Comparison of ENCODE assay signal across 13 cellular contexts in the genomic region with DNA sequence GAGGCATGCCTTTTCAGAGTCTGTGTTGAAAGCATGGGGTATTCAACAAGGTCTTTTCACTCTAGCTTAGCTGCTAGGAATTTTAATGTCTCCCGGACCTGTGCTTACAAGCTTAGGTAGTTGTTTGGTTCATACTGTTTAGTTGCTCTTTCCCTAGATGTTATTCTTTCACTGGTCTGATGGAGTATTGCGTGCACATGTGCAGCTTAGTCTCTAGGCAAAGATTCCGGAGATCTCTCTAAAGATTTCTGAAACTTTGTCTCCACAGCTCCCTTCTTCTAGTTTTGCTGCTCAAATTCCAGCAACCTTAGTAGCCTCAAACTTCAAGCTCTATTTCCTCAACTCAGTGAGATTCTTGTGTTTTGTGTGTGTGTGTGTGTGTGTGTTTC. TPM values are rescaled to one million over a fixed set of nuclear protein-coding genes. Genes with fewer than 3 reads are reported as not detected.
A peak's percentile ranks its signal among the peaks of the same experiment; 100 is the strongest.
DNase-seq lines count a peak whose midpoint lies in the region; ATAC-seq and TF ChIP-seq lines count a peak whose summit lies in the region.
"Had no signal": no experiment of that assay in that cellular context is flagged by ENCODE, and none has a peak within 500 bp of the region (broad histone marks: within the 10 kb centered on the region; RNA-seq: fewer than 3 reads in every experiment).

No MANE protein-coding gene starts in this region.

- H3K27ac ChIP-seq in PC-3 (ENCODE audit: low read length) (peak overlapping the region; percentile 45; the same call in 1 of the 2 replicates), esophagus squamous epithelium (peak overlapping the region in 3 of 4 donors; percentile 16 to 64 (median 55)), sigmoid colon (peak overlapping the region; percentile 3 to 49 (median 34))
- H3K27ac ChIP-seq: C4-2B had no signal

- peak overlapping the region; percentile 57 for H3K4me2 ChIP-seq in PC-3 (ENCODE audit: low read length)

- H3K4me1 ChIP-seq in PC-3 (ENCODE audit: insufficient read depth, low read length) (peaks cover 46% of the 10 kb centered on the region), esophagus squamous epithelium (peaks cover 0 to 44% (median 12%) of the 10 kb centered on the region in 3 donors), sigmoid colon (peaks cover 0 to 68% (median 50%) of the 10 kb centered on the region in 4 donors)

- TF ChIP-seq EP300 in sigmoid colon (IDR thresholded peaks at IDR 0.05) = no peak

- H3K4me3 ChIP-seq in PC-3 (ENCODE audit: low read length) (peak overlapping the region; percentile 1; the same call in 1 of the 2 replicates), esophagus squamous epithelium (peak overlapping the region in 1 of 4 donors; percentile 42), sigmoid colon (no peak overlapping the region)

- 0 out of 2 replicates have a peak, but pooled peaks cover 11% of the 10 kb centered on the region for H4K20me1 ChIP-seq in PC-3 (ENCODE audit: low read length)

- peaks cover 4% of the 10 kb centered on the region for H3K36me3 ChIP-seq in PC-3 (ENCODE audit: low read depth, low read length)
- H3K36me3 ChIP-seq in esophagus squamous epithelium = no peaks in the 10 kb centered on the region
- H3K36me3 ChIP-seq in sigmoid colon = no peaks in the 10 kb centered on the region

- intact Hi-C loops in PC-3 (cut with micrococcal nuclease) (no loop called here), esophagus squamous epithelium (cut with DNase I) (no loop called here), sigmoid colon (cut with DNase I) (no loop called here)

- WGBS in esophagus squamous epithelium, 2 donors = 78 to 84% methylated on average over 3 of the region's 3 CpGs
- WGBS in sigmoid colon, 2 donors = 85 to 86% methylated on average over 3 of the region's 3 CpGs

- POLR2A ChIA-PET in PC-3 (lab: Charles Lee; ENCODE audit: unreplicated experiment) = no interaction called here
- POLR2A ChIA-PET in HEK293T (lab: Yijun Ruan, JAX) = no interaction called here

- H2AFZ ChIP-seq in PC-3 (ENCODE audit: low read length) = no peak overlapping the region

- H3K9me3 ChIP-seq in PC-3 (ENCODE audit: low read length) (peaks cover 4% of the 10 kb centered on the region; the same call in 1 of the 2 replicates), esophagus squamous epithelium (peaks cover 0 to 13% (median 10%) of the 10 kb centered on the region in 3 donors), sigmoid colon (no peaks in the 10 kb centered on the region)

- DNase-seq in DMS 273 (lab: John Stamatoyannopoulos, UW; ENCODE audit: unreplicated experiment) = peak; percentile 43
- no peak for DNase-seq in PC-3
- DNase-seq in esophagus squamous epithelium (lab: John Stamatoyannopoulos, UW) = no peak
- no peak for DNase-seq in sigmoid colon
- DNase-seq in HEK293T (ENCODE audit: extremely low spot score) = no peak
- DNase-seq in COLO668 (lab: John Stamatoyannopoulos, UW; ENCODE audit: unreplicated experiment) = no peak
- no peak for DNase-seq in activated CD4-positive, alpha-beta T cell treated with anti-CD3 and anti-CD28 coated beads for 4 hours
- DNase-seq: activated CD8-positive, alpha-beta memory T cell treated with anti-CD3 and anti-CD28 coated beads, Interleukin-2, amount 50 U/mL, for 48 hours; effector CD8-positive, alpha-beta T cell; NCI-H69; RPMI8226 had no signal

- CTCF ChIA-PET in PC-3 (lab: Charles Lee) = no interaction called here
- CTCF ChIA-PET in HEK293T (lab: Yijun Ruan, JAX) = interaction anchor here (0.6 to 1.7 kb wide), 3 partner anchors 10 to 206 kb away, joined by 3 to 4 read pairs (median 3); no protein-coding TSS in a partner anchor

- H3K79me2 ChIP-seq in PC-3 (ENCODE audit: low read length) = peaks cover 100% of the 10 kb centered on the region

- no peak for TF ChIP-seq CTCF in PC-3 (conservative IDR thresholded peaks at IDR 0.05; ENCODE audit: low read depth, low read length)
- no peak for TF ChIP-seq CTCF in esophagus squamous epithelium (IDR thresholded peaks at IDR 0.05)
- TF ChIP-seq CTCF in sigmoid colon (IDR thresholded peaks at IDR 0.05) = no peak

- no peak overlapping the region for H3K9ac ChIP-seq in PC-3 (ENCODE audit: low read length)

- ATAC-seq in PC-3 (peak; percentile 11; the same call in 1 of the 2 replicates), HG03571 (IDR thresholded peaks at IDR 0.05; ENCODE audit: unreplicated experiment) (no peak)

- H3K9me2 ChIP-seq in PC-3 (replicated peaks; ENCODE audit: low read length) = no peaks in the 10 kb centered on the region

- TF ChIP-seq POLR2A in esophagus squamous epithelium (IDR thresholded peaks at IDR 0.05) = no peak
- TF ChIP-seq POLR2A in sigmoid colon (IDR thresholded peaks at IDR 0.05) = no peak

- H3F3A ChIP-seq in PC-3 (ENCODE audit: low read length, unreplicated experiment) = no peaks in the 10 kb centered on the region

- BruUV-seq in PC-3 (replicated peaks; lab: Mats Ljungman, UMichigan) = no TSS peak

- no peaks in the 10 kb centered on the region for H3K27me3 ChIP-seq in PC-3 (ENCODE audit: low read length)
- no peaks in the 10 kb centered on the region for H3K27me3 ChIP-seq in esophagus squamous epithelium
- H3K27me3 ChIP-seq in sigmoid colon = no peaks in the 10 kb centered on the region

TF ChIP-seq in HEK293T, 16 proteins besides CTCF, POLR2A, EP300 and RAD21:
- TF ChIP-seq SP1 (IDR thresholded peaks at IDR 0.05) (no peak), NFRKB (IDR thresholded peaks at IDR 0.05) (no peak), ELF4 (IDR thresholded peaks at IDR 0.05) (no peak), FOXA1 (IDR thresholded peaks at IDR 0.05) (no peak), CTBP1 (IDR thresholded peaks at IDR 0.05; ENCODE audit: borderline replicate concordance) (no peak), BHLHE40 (IDR thresholded peaks at IDR 0.05; ENCODE audit: borderline replicate concordance) (no peak), ZNF384 (IDR thresholded peaks at IDR 0.05) (no peak), FOXK2 (IDR thresholded peaks at IDR 0.05) (no peak), SUZ12 (IDR thresholded peaks at IDR 0.05) (no peak), ARNT (IDR thresholded peaks at IDR 0.05) (no peak), LEF1 (IDR thresholded peaks at IDR 0.05; ENCODE audit: borderline replicate concordance) (no peak), HDGF (IDR thresholded peaks at IDR 0.05; ENCODE audit: borderline replicate concordance) (no peak), TARDBP (IDR thresholded peaks at IDR 0.05) (no peak), FOXM1 (IDR thresholded peaks at IDR 0.05; ENCODE audit: borderline replicate concordance) (no peak), L3MBTL2 (conservative IDR thresholded peaks at IDR 0.05) (no peak)
- TF ChIP-seq, protein P1, sequence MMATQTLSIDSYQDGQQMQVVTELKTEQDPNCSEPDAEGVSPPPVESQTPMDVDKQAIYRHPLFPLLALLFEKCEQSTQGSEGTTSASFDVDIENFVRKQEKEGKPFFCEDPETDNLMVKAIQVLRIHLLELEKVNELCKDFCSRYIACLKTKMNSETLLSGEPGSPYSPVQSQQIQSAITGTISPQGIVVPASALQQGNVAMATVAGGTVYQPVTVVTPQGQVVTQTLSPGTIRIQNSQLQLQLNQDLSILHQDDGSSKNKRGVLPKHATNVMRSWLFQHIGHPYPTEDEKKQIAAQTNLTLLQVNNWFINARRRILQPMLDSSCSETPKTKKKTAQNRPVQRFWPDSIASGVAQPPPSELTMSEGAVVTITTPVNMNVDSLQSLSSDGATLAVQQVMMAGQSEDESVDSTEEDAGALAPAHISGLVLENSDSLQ (IDR thresholded peaks at IDR 0.05) = no peak

RNA-seq across cellular contexts. Expression of gene SOCS5, which starts 18.6 kb away (rescaled TPM):
- total RNA-seq in PC-3 (2014; rRNA removed) (12.1 and 15.6 TPM in 2 replicates), esophagus squamous epithelium (10 to 100 TPM in 3 of 4 donors, 1 to 10 TPM in 1; 8.9 to 23.3 (median 11.1) TPM), sigmoid colon (10 to 100 TPM; 39.0 to 59.0 (median 49.1) TPM)
- polyA plus RNA-seq in sigmoid colon = 1 to 10 TPM; 3.9 to 7.8 (median 7.4) TPM
